In the genomic region with DNA sequence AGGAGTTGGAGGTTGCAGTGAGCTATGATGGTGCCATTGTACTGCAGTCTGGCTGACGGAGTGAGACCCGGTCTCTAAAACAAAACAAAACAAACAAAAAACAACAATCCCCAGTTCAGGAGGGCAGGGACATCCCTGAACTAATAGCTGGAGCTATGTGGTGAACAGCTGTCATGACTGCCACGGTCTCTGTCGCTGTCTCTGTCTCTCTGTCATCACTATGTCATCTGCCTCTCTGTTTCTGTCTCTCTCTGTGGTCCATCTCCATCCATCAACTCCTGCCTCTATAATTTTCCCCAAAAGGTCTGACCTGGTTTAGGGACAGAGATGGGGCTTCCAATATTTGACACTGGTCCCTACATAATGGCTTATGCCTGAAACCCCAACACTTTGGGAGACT, we compare ENCODE assay signal across 21 cellular contexts. TPM values are rescaled to one million over a fixed set of nuclear protein-coding genes. Genes with fewer than 3 reads are reported as not detected.
DNase-seq lines count a peak whose midpoint lies in the region; ATAC-seq lines count a peak whose summit lies in the region.
"Had no signal": no experiment of that assay in that cellular context is flagged by ENCODE, and none has a peak within 500 bp of the region (broad histone marks: within the 10 kb centered on the region; RNA-seq: fewer than 3 reads in every experiment).

No MANE protein-coding gene starts in this region.

- no peak overlapping the region for H3K4me3 Mint-ChIP-seq in activated T-cell treated with anti-CD3 and anti-CD28 coated beads, Interleukin-2, amount 50 U/mL, for 24 hours
- H3K4me3 Mint-ChIP-seq in activated T-cell treated with anti-CD3 and anti-CD28 coated beads, Interleukin-2, amount 50 U/mL, for 4 hours: no peak overlapping the region
- H3K4me3 Mint-ChIP-seq: CD4-positive, alpha-beta T cell had no signal

- H3K9me3 Mint-ChIP-seq in activated T-cell treated with anti-CD3 and anti-CD28 coated beads, Interleukin-2, amount 50 U/mL, for 24 hours: no peaks in the 10 kb centered on the region
- H3K9me3 Mint-ChIP-seq in activated T-cell treated with anti-CD3 and anti-CD28 coated beads, Interleukin-2, amount 50 U/mL, for 4 hours: no peaks in the 10 kb centered on the region
- H3K9me3 Mint-ChIP-seq: CD4-positive, alpha-beta T cell had no signal

- DNase-seq in activated T-cell treated with anti-CD3 and anti-CD28 coated beads, Interleukin-2, amount 50 U/mL, for 24 hours: no peak
- DNase-seq in activated T-cell treated with anti-CD3 and anti-CD28 coated beads, Interleukin-2, amount 50 U/mL, for 4 hours: no peak
- DNase-seq in stimulated activated CD4-positive, alpha-beta T cell treated with anti-CD3 and anti-CD28 coated beads, Interleukin-1b, Interleukin-23, amount 100 ng/mL, for 48 hours: peak; percentile 28
- DNase-seq in stimulated activated CD4-positive, alpha-beta T cell treated with anti-CD3 and anti-CD28 coated beads, Interleukin-4, amount 100 ng/mL, for 4 hours: no peak
- DNase-seq in epithelial cell of prostate (ENCODE audit: low read depth, low spot score) (no peak), NCI-H128 (lab: John Stamatoyannopoulos, UW; ENCODE audit: unreplicated experiment) (no peak), NCI-H1417 (lab: John Stamatoyannopoulos, UW) (no peak)
- DNase-seq: Caco-2; CD4-positive, alpha-beta T cell; DMS153; GF-D8; H7; KBM-7; NCI-H1105 treated with DMSO at 0.1 percent for 48 hours; NCI-H187 treated with DMSO at 0.1 percent for 48 hours; NCI-H345; NCI-H524 treated with DMSO at 0.1 percent for 48 hours; PC-3; RPMI8226 had no signal

- H3K27me3 Mint-ChIP-seq in activated T-cell treated with anti-CD3 and anti-CD28 coated beads, Interleukin-2, amount 50 U/mL, for 24 hours: no peaks in the 10 kb centered on the region
- H3K27me3 Mint-ChIP-seq in activated T-cell treated with anti-CD3 and anti-CD28 coated beads, Interleukin-2, amount 50 U/mL, for 4 hours (ENCODE audit: low read depth): no peaks in the 10 kb centered on the region
- H3K27me3 Mint-ChIP-seq: CD4-positive, alpha-beta T cell had no signal

- no peak for ATAC-seq in activated T-cell treated with anti-CD3 and anti-CD28 coated beads, Interleukin-2, amount 50 U/mL, for 4 hours
- ATAC-seq: HepG2, PC-3 had no signal

- peaks cover 52% of the 10 kb centered on the region for H3K4me1 Mint-ChIP-seq in activated T-cell treated with anti-CD3 and anti-CD28 coated beads, Interleukin-2, amount 50 U/mL, for 24 hours (ENCODE audit: low read depth)
- peaks cover 25% of the 10 kb centered on the region for H3K4me1 Mint-ChIP-seq in activated T-cell treated with anti-CD3 and anti-CD28 coated beads, Interleukin-2, amount 50 U/mL, for 4 hours (ENCODE audit: low read depth)

- H3K27ac ChIP-seq in epithelial cell of prostate: peak overlapping the region; percentile 11
- H3K27ac ChIP-seq: A549 had no signal

- H3K36me3 Mint-ChIP-seq in activated T-cell treated with anti-CD3 and anti-CD28 coated beads, Interleukin-2, amount 50 U/mL, for 24 hours (ENCODE audit: low read depth): peaks cover 69% of the 10 kb centered on the region
- H3K36me3 Mint-ChIP-seq in activated T-cell treated with anti-CD3 and anti-CD28 coated beads, Interleukin-2, amount 50 U/mL, for 4 hours (ENCODE audit: insufficient read depth): peaks cover 14% of the 10 kb centered on the region

- peak overlapping the region; percentile 79 for H3K27ac Mint-ChIP-seq in activated T-cell treated with anti-CD3 and anti-CD28 coated beads, Interleukin-2, amount 50 U/mL, for 24 hours
- H3K27ac Mint-ChIP-seq: CD4-positive, alpha-beta T cell had no signal

RNA-seq across cellular contexts. Expression of a gene that starts 7.4 kb away (rescaled TPM):
- 1 to 10 TPM; 6.9 to 8.2 (median 8.2) TPM for total RNA-seq in activated T-cell treated with anti-CD3 and anti-CD28 coated beads, Interleukin-2, amount 50 U/mL, for 4 hours

RNA-seq across cellular contexts. Expression of a gene that starts 7.6 kb away (rescaled TPM):
- total RNA-seq in activated T-cell treated with anti-CD3 and anti-CD28 coated beads, Interleukin-2, amount 50 U/mL, for 4 hours: 10 to 100 TPM; 18.7 to 21.3 (median 18.9) TPM

RNA-seq across cellular contexts. Expression of a gene that starts 26.0 kb away (rescaled TPM):
- total RNA-seq in activated T-cell treated with anti-CD3 and anti-CD28 coated beads, Interleukin-2, amount 50 U/mL, for 4 hours: 10 to 100 TPM in 1 of 3 donors, 1 to 10 TPM in 2; 7.4 to 11.4 (median 7.7) TPM

RNA-seq across cellular contexts. Expression of a gene that starts 26.7 kb away (rescaled TPM):
- total RNA-seq in activated T-cell treated with anti-CD3 and anti-CD28 coated beads, Interleukin-2, amount 50 U/mL, for 4 hours: 100 to 1,000 TPM; 213 to 234 (median 219) TPM

RNA-seq across cellular contexts. Expression of a gene that starts 33.9 kb away (rescaled TPM):
- total RNA-seq in activated T-cell treated with anti-CD3 and anti-CD28 coated beads, Interleukin-2, amount 50 U/mL, for 4 hours: 10 to 100 TPM; 13.8 to 17.1 (median 16.7) TPM
